31 cellular contexts compared by ENCODE assay signal in the genomic region with DNA sequence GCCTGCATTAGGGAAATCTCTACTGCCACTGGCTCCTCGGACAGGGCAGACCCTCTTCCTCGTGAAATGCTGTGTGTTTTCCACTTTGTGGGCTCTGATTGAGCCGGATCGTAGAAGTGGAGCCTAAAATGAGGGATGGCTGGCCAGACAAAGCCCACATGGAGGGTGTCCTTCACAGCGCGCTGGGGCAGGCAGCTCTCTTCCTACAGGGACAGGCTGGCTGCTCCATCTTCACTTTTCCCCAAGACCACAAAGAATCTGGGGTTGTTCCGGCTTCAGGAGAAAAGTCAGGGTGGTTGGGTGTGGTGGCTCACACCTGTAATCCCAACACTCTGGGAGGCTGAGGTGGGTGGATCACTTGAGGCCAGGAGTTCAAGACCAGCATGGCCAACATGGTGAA.
"Had no signal": no experiment of that assay in that cellular context is flagged by ENCODE, and none has a peak within 500 bp of the region (broad histone marks: within the 10 kb centered on the region; RNA-seq: fewer than 3 reads in every experiment).

No MANE protein-coding gene starts in this region.

- H3K4me3 ChIP-seq: esophagus muscularis mucosa, gastrocnemius medialis had no signal

- H3K9me3 ChIP-seq: esophagus muscularis mucosa, gastrocnemius medialis had no signal

- H3K4me3 Mint-ChIP-seq: activated B cell treated with CpG ODN at 0.5 μM for 24 hours; activated CD4-positive, alpha-beta memory T cell treated with anti-CD3 and anti-CD28 coated beads for 36 hours; activated CD8-positive, alpha-beta memory T cell treated with anti-CD3 and anti-CD28 coated beads, Interleukin-2, amount 10 ng/mL, durations not matched to agents 7 days and 5 days; activated CD8-positive, alpha-beta T cell treated with anti-CD3 and anti-CD28 coated beads, Interleukin-2, amount 10 ng/mL, durations not matched to agents 7 days and 5 days; activated naive CD4-positive, alpha-beta T cell treated with anti-CD3 and anti-CD28 coated beads for 36 hours; activated naive CD4-positive, alpha-beta T cell treated with anti-CD3 and anti-CD28 coated beads, Interleukin-2, amount 50 U/mL, for 24 hours; activated T-helper 1 cell treated with anti-CD3 and anti-CD28 coated beads, Interleukin-12 subunit alpha, Interleukin-12 subunit beta, Interleukin-2, Interleukin-4 antibody, amounts not matched to agents 30 ng/mL and 10 ng/mL and 1 ng/mL, durations not matched to agents 14 hours and 24 hours and 36 hours; central memory CD8-positive, alpha-beta T cell; effector memory CD8-positive, alpha-beta T cell; T-helper 17 cell; T-helper 2 cell treated with Interferon-gamma antibody and Interleukin-4, amounts not matched to agents 5 μg/mL and 100 μg/mL, for 36 hours had no signal

- H3K27ac Mint-ChIP-seq: activated B cell treated with CpG ODN at 0.5 μM for 24 hours; activated CD4-positive, alpha-beta memory T cell treated with anti-CD3 and anti-CD28 coated beads for 36 hours; activated CD8-positive, alpha-beta memory T cell treated with anti-CD3 and anti-CD28 coated beads, Interleukin-2, amount 10 ng/mL, durations not matched to agents 7 days and 5 days; activated CD8-positive, alpha-beta T cell treated with anti-CD3 and anti-CD28 coated beads, Interleukin-2, amount 10 ng/mL, durations not matched to agents 7 days and 5 days; activated naive CD4-positive, alpha-beta T cell treated with anti-CD3 and anti-CD28 coated beads for 36 hours; activated naive CD4-positive, alpha-beta T cell treated with anti-CD3 and anti-CD28 coated beads, Interleukin-2, amount 50 U/mL, for 24 hours; activated T-helper 1 cell treated with anti-CD3 and anti-CD28 coated beads, Interleukin-12 subunit alpha, Interleukin-12 subunit beta, Interleukin-2, Interleukin-4 antibody, amounts not matched to agents 30 ng/mL and 10 ng/mL and 1 ng/mL, durations not matched to agents 14 hours and 24 hours and 36 hours; activated T-helper 2 cell treated with anti-CD3 and anti-CD28 coated beads, Interferon-gamma antibody, Interleukin-2, Interleukin-4, amounts not matched to agents 10 μg/mL and 5 μg/mL and 100 μg/mL, durations not matched to agents 14 hours and 24 hours and 36 hours; effector memory CD8-positive, alpha-beta T cell; T-helper 17 cell; T-helper 2 cell treated with Interferon-gamma antibody and Interleukin-4, amounts not matched to agents 5 μg/mL and 100 μg/mL, for 36 hours had no signal

- H3K27me3 Mint-ChIP-seq: activated B cell treated with CpG ODN at 0.5 μM for 24 hours; activated CD4-positive, alpha-beta memory T cell treated with anti-CD3 and anti-CD28 coated beads for 36 hours; activated CD8-positive, alpha-beta memory T cell treated with anti-CD3 and anti-CD28 coated beads, Interleukin-2, amount 10 ng/mL, durations not matched to agents 7 days and 5 days; activated naive CD4-positive, alpha-beta T cell treated with anti-CD3 and anti-CD28 coated beads, Interleukin-2, amount 50 U/mL, for 24 hours; central memory CD8-positive, alpha-beta T cell had no signal

- H3K27me3 ChIP-seq: brain microvascular endothelial cell, esophagus muscularis mucosa, foreskin keratinocyte, gastrocnemius medialis had no signal

- ATAC-seq: activated CD4-positive, CD25-positive, alpha-beta regulatory T cell treated with anti-CD3 and anti-CD28 coated beads, Interleukin-2, amount 50 U/mL, for 24 hours; activated CD8-positive, alpha-beta memory T cell treated with anti-CD3 and anti-CD28 coated beads, Interleukin-2, amount 10 ng/mL, durations not matched to agents 7 days and 5 days; activated CD8-positive, alpha-beta T cell treated with anti-CD3 and anti-CD28 coated beads, Interleukin-2, amount 10 ng/mL, durations not matched to agents 7 days and 5 days; effector memory CD8-positive, alpha-beta T cell; foreskin keratinocyte; gastrocnemius medialis; T-helper 17 cell had no signal

- H3K36me3 ChIP-seq: brain microvascular endothelial cell, gastrocnemius medialis, WERI-Rb-1 had no signal

- H3K27ac ChIP-seq: brain microvascular endothelial cell, esophagus muscularis mucosa, foreskin keratinocyte, gastrocnemius medialis, WERI-Rb-1 had no signal

- H3K4me1 Mint-ChIP-seq: activated B cell treated with CpG ODN at 0.5 μM for 24 hours; activated naive CD4-positive, alpha-beta T cell treated with anti-CD3 and anti-CD28 coated beads, Interleukin-2, amount 50 U/mL, for 24 hours; central memory CD8-positive, alpha-beta T cell had no signal

- DNase-seq: activated B cell treated with CpG ODN at 0.5 μM for 24 hours; activated CD4-positive, alpha-beta memory T cell treated with anti-CD3 and anti-CD28 coated beads for 36 hours; activated CD4-positive, alpha-beta T cell treated with anti-CD3 and anti-CD28 coated beads for 48 hours; activated CD4-positive, alpha-beta T cell treated with anti-CD3 and anti-CD28 coated beads, Interleukin-2, amount 50 U/mL, for 1 hour; activated CD8-positive, alpha-beta memory T cell treated with anti-CD3 and anti-CD28 coated beads, Interleukin-2, amount 10 ng/mL, durations not matched to agents 7 days and 5 days; activated CD8-positive, alpha-beta memory T cell treated with anti-CD3 and anti-CD28 coated beads, Interleukin-2, amount 50 U/mL, for 4 hours; activated CD8-positive, alpha-beta T cell treated with anti-CD3 and anti-CD28 coated beads, Interleukin-2, amount 10 ng/mL, durations not matched to agents 7 days and 5 days; activated naive CD4-positive, alpha-beta T cell treated with anti-CD3 and anti-CD28 coated beads for 36 hours; activated T-cell treated with anti-CD3 and anti-CD28 coated beads, Interleukin-2, amount 50 U/mL, for 48 hours; amniotic stem cell; anterior cingulate cortex; brain microvascular endothelial cell; cortex of kidney; dermis blood vessel endothelial cell; effector CD4-positive, alpha-beta T cell; effector memory CD8-positive, alpha-beta T cell; erythroblast; foreskin keratinocyte; gastrocnemius medialis; glutamatergic neuron; T-helper 1 cell; T-helper 17 cell; T1000; WERI-Rb-1 had no signal

- H3K4me1 ChIP-seq: foreskin keratinocyte had no signal

- H3K9me3 Mint-ChIP-seq: activated B cell treated with CpG ODN at 0.5 μM for 24 hours; activated CD4-positive, alpha-beta memory T cell treated with anti-CD3 and anti-CD28 coated beads for 36 hours; activated naive CD4-positive, alpha-beta T cell treated with anti-CD3 and anti-CD28 coated beads for 36 hours; activated naive CD4-positive, alpha-beta T cell treated with anti-CD3 and anti-CD28 coated beads, Interleukin-2, amount 50 U/mL, for 24 hours; activated T-helper 1 cell treated with anti-CD3 and anti-CD28 coated beads, Interleukin-12 subunit alpha, Interleukin-12 subunit beta, Interleukin-2, Interleukin-4 antibody, amounts not matched to agents 30 ng/mL and 10 ng/mL and 1 ng/mL, durations not matched to agents 14 hours and 24 hours and 36 hours; activated T-helper 2 cell treated with anti-CD3 and anti-CD28 coated beads, Interferon-gamma antibody, Interleukin-2, Interleukin-4, amounts not matched to agents 10 μg/mL and 5 μg/mL and 100 μg/mL, durations not matched to agents 14 hours and 24 hours and 36 hours; central memory CD8-positive, alpha-beta T cell; effector memory CD8-positive, alpha-beta T cell; T-helper 2 cell treated with Interferon-gamma antibody and Interleukin-4, amounts not matched to agents 5 μg/mL and 100 μg/mL, for 36 hours had no signal

- H3K36me3 Mint-ChIP-seq: activated CD4-positive, alpha-beta memory T cell treated with anti-CD3 and anti-CD28 coated beads for 36 hours; activated CD8-positive, alpha-beta memory T cell treated with anti-CD3 and anti-CD28 coated beads, Interleukin-2, amount 10 ng/mL, durations not matched to agents 7 days and 5 days; activated naive CD4-positive, alpha-beta T cell treated with anti-CD3 and anti-CD28 coated beads, Interleukin-2, amount 50 U/mL, for 24 hours had no signal
